In the genomic region with DNA sequence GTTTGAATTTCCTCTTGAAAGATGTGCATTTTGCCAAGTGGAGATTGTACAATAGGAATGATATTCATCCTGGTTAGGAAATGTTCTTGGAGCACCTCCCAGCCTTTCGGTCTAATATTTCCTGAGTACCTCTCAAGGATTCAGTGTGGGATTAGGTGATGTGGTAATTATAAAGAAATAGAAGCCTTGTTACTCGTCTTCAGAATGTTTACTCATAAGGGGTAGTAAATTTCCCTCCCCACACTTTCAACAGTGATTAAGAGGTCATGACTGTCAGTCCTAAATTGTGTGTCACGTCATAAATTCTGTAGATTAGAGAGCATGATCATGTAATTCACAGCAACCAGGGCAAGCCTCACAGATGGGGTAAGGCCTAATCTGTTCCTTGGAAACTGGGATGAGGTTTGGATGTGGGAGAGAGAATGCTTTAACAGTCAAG, we compare ENCODE assay signal across 9 cellular contexts.
A peak's percentile ranks its signal among the peaks of the same experiment; 100 is the strongest.
DNase-seq lines count a peak whose midpoint lies in the region; ATAC-seq and TF ChIP-seq lines count a peak whose summit lies in the region.
"Had no signal": no experiment of that assay in that cellular context is flagged by ENCODE, and none has a peak within 500 bp of the region (broad histone marks: within the 10 kb centered on the region; RNA-seq: fewer than 3 reads in every experiment).

No MANE protein-coding gene starts in this region.

- H2AFZ ChIP-seq in trophoblast cell (ENCODE audit: insufficient read depth, low read length, poor library complexity) = no peak overlapping the region

- H3K18ac ChIP-seq in mesendoderm (ENCODE audit: low read length) (no peak overlapping the region), trophoblast cell (ENCODE audit: low read length) (no peak overlapping the region)

- H2BK12ac ChIP-seq in trophoblast cell (ENCODE audit: low read length) = no peak overlapping the region

- H2BK15ac ChIP-seq in mesendoderm (replicated peaks; ENCODE audit: low read depth) = no peak overlapping the region

- H3K56ac ChIP-seq in mesendoderm (ENCODE audit: low read length) = no peak overlapping the region

- 13% methylated on average over 3 of the region's 3 CpGs for WGBS in prostate gland
- no CpG with 5 or more reads among the region's 3 CpGs for WGBS in mesendoderm (ENCODE audit: extremely low coverage, insufficient coverage, low lambda C conversion rate)
- no CpG with 5 or more reads among the region's 3 CpGs for WGBS in trophoblast cell (ENCODE audit: extremely low coverage, insufficient coverage, insufficient read length)

- no peak overlapping the region for H4K91ac ChIP-seq in trophoblast cell (ENCODE audit: low read depth, low read length)

- no peak overlapping the region for H3K4me2 ChIP-seq in mesendoderm (ENCODE audit: low read length)
- no peak overlapping the region for H3K4me2 ChIP-seq in trophoblast cell (ENCODE audit: low read length)

- TF ChIP-seq CTCF in prostate gland (IDR thresholded peaks at IDR 0.05) = no peak

- H2BK120ac ChIP-seq in mesendoderm (ENCODE audit: low read depth, low read length) = no peak overlapping the region
- no peak overlapping the region for H2BK120ac ChIP-seq in trophoblast cell (ENCODE audit: insufficient read depth, low read length, poor library complexity)

- no peak overlapping the region for H4K5ac ChIP-seq in mesendoderm (ENCODE audit: low read length)

- H3K79me2 ChIP-seq in mesendoderm (ENCODE audit: control insufficient read depth, insufficient read depth, low read length) (no peaks in the 10 kb centered on the region), trophoblast cell (ENCODE audit: control insufficient read depth, insufficient read depth, low read length, poor library complexity) (no peaks in the 10 kb centered on the region)

- no peak overlapping the region for H2BK5ac ChIP-seq in mesendoderm (ENCODE audit: low read length)
- no peak overlapping the region for H2BK5ac ChIP-seq in trophoblast cell (ENCODE audit: low read depth, low read length, poor library complexity)

- no peaks in the 10 kb centered on the region for H3K79me1 ChIP-seq in mesendoderm (ENCODE audit: low read length)
- H3K79me1 ChIP-seq in trophoblast cell (ENCODE audit: low read length) = peaks cover 2% of the 10 kb centered on the region

- no peak overlapping the region for H3K4ac ChIP-seq in mesendoderm (ENCODE audit: low read depth, low read length)
- H3K4ac ChIP-seq in trophoblast cell (ENCODE audit: low read depth, low read length) = no peak overlapping the region

- H3K23ac ChIP-seq in mesendoderm (ENCODE audit: low read length) (no peak overlapping the region), trophoblast cell (ENCODE audit: low read length) (no peak overlapping the region)

- no peaks in the 10 kb centered on the region for H3K4me1 ChIP-seq in prostate gland (replicated peaks)
- no peaks in the 10 kb centered on the region for H3K4me1 ChIP-seq in mesendoderm (ENCODE audit: control insufficient read depth, low read depth, low read length)
- peaks cover 0 to 5% of the 10 kb centered on the region in 2 experiments for H3K4me1 ChIP-seq in trophoblast cell (ENCODE audit: control insufficient read depth in 1 of 2, insufficient read depth in 2 of 2, low read length in 2 of 2)

- no peak overlapping the region for H2AK5ac ChIP-seq in mesendoderm (ENCODE audit: low read length)
- H2AK5ac ChIP-seq in trophoblast cell (ENCODE audit: low read length) = no peak overlapping the region

- H3K9me3 ChIP-seq in prostate gland (no peaks in the 10 kb centered on the region), trophoblast cell (ENCODE audit: insufficient read depth, low read depth, low read length) (peaks cover 4% of the 10 kb centered on the region)

- no peaks in the 10 kb centered on the region for H3K27me3 ChIP-seq in prostate gland (replicated peaks; ENCODE audit: insufficient read depth)
- no peaks in the 10 kb centered on the region for H3K27me3 ChIP-seq in mesendoderm (ENCODE audit: insufficient read depth, low read length, poor library complexity)
- H3K27me3 ChIP-seq in trophoblast cell (ENCODE audit: insufficient read depth, low read length) = no peaks in the 10 kb centered on the region

- H3K14ac ChIP-seq in trophoblast cell (ENCODE audit: low read length) = no peak overlapping the region

- DNase-seq in EL (peak; percentile 80), NCI-H2196 (lab: John Stamatoyannopoulos, UW; ENCODE audit: unreplicated experiment) (peak; percentile 69), prostate gland (ENCODE audit: low spot score) (peak; percentile 46), NCI-H526 (lab: John Stamatoyannopoulos, UW) (no peak), hippocampal formation (lab: John Stamatoyannopoulos, UW) (no peak), mesendoderm (no peak), trophoblast cell (no peak)
- DNase-seq: head of caudate nucleus had no signal

- intact Hi-C loops in prostate gland (cut with DNase I) = loop anchor here (10.0 kb wide), 3 partner anchors 254 to 494 kb away; no protein-coding TSS in a partner anchor

- H3K4me3 ChIP-seq in prostate gland = no peak overlapping the region
- H3K4me3 ChIP-seq in mesendoderm (ENCODE audit: low read length) = no peak overlapping the region
- H3K4me3 ChIP-seq in trophoblast cell (ENCODE audit: low read depth, low read length) = no peak overlapping the region

- no peak for TF ChIP-seq POLR2A in prostate gland (IDR thresholded peaks at IDR 0.05)

- H3K36me3 ChIP-seq in prostate gland (no peaks in the 10 kb centered on the region), mesendoderm (ENCODE audit: control insufficient read depth, insufficient read depth, low read length) (no peaks in the 10 kb centered on the region), trophoblast cell (ENCODE audit: control insufficient read depth in 1 of 2, insufficient read depth in 2 of 2, low read length in 2 of 2) (no peaks in the 10 kb centered on the region)

- H3K9ac ChIP-seq in mesendoderm (ENCODE audit: low read length) (no peak overlapping the region), trophoblast cell (ENCODE audit: low read length) (no peak overlapping the region)

- no peak overlapping the region for H4K8ac ChIP-seq in mesendoderm (ENCODE audit: low read depth, low read length)
- H4K8ac ChIP-seq in trophoblast cell (ENCODE audit: low read depth, low read length) = no peak overlapping the region

- ATAC-seq in esophagus mucosa = peak; percentile 76

- H4K12ac ChIP-seq in trophoblast cell (ENCODE audit: low read depth, low read length) = no peak overlapping the region

- H3K27ac ChIP-seq in prostate gland = peak overlapping the region in 1 of 2 donors; percentile 20
- H3K27ac ChIP-seq in mesendoderm (ENCODE audit: low read depth, low read length) = no peak overlapping the region
- H3K27ac ChIP-seq in trophoblast cell (ENCODE audit: low read depth, low read length) = no peak overlapping the region

Comparison
In these comparisons a context has a peak if more than half of its experiments do, and no peak if none do; other contexts are left out.
1. DNase-seq: peak in EL (single experiment), NCI-H2196 (single experiment) and prostate gland (single experiment); none in NCI-H526 (0 of 2), hippocampal formation (0 of 2), mesendoderm (single experiment) and trophoblast cell (0 of 2).